ENCODE assay signal across 21 cellular contexts in the genomic region with DNA sequence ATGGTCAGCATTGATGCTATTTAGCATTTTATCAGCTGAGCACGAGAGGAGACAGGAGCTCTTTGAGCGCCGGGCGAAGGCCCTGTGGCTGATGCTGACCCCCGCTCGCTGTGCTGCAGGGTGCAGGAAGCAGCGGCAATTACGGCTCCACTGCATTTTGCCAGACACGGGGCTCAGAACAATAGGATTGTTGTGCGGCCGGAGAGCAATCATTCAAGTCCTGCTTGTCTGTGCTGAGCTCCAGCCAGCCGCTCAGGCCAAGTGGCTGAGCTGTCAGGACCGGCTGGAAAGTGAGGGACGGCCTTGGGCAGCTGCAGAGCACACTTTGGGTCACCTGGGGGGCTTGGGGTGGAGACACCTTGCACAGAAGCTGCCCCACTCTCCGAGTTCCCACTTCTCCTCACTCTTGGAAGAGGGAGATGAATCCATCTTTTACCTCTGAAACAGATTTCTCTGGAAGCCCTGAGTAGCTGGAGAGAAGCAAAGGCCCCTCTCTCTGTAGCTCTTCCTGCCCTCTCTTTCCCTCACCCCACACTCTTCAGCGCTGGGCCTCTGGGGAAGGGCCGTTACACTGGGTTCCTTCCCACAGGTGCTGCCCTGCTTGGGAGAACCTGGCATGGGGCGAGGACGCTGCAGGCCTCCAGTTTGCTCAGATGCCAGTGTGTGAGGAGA. TPM values are rescaled to one million over a fixed set of nuclear protein-coding genes. Genes with fewer than 3 reads are reported as not detected.
DNase-seq lines count a peak whose midpoint lies in the region; ATAC-seq, FAIRE-seq and TF ChIP-seq lines count a peak whose summit lies in the region.
"Had no signal": no experiment of that assay in that cellular context is flagged by ENCODE, and none has a peak within 500 bp of the region (broad histone marks: within the 10 kb centered on the region; RNA-seq: fewer than 3 reads in every experiment).

No MANE protein-coding gene starts in this region.

- H4K91ac ChIP-seq in trophoblast cell (ENCODE audit: low read depth, low read length): no peak overlapping the region

- TF ChIP-seq EP300 in gastroesophageal sphincter (IDR thresholded peaks at IDR 0.05): no peak

- H3K79me2 ChIP-seq in trophoblast cell (ENCODE audit: control insufficient read depth, insufficient read depth, low read length, poor library complexity): no peaks in the 10 kb centered on the region
- H3K79me2 ChIP-seq: parathyroid adenoma had no signal

- CTCF ChIA-PET in WTC11 (lab: Charles Lee): interaction anchor here (0.6 to 1.8 kb wide), 21 partner anchors 10 to 870 kb away, joined by 3 to 20 read pairs (median 4); a partner anchor contains a TSS

- H2BK120ac ChIP-seq in trophoblast cell (ENCODE audit: insufficient read depth, low read length, poor library complexity): no peak overlapping the region

- no peak overlapping the region for H3K18ac ChIP-seq in trophoblast cell (ENCODE audit: low read length)

- peaks cover 22% of the 10 kb centered on the region for H3K4me1 Mint-ChIP-seq in WTC11
- peaks cover 3% of the 10 kb centered on the region for H3K4me1 Mint-ChIP-seq in activated naive CD8-positive, alpha-beta T cell treated with anti-CD3 and anti-CD28 coated beads, Interleukin-2, amount 50 U/mL, for 24 hours
- H3K4me1 Mint-ChIP-seq: activated CD4-positive, alpha-beta T cell treated with anti-CD3 and anti-CD28 coated beads, Interleukin-2, amount 10 ng/mL, durations not matched to agents 7 days and 5 days; stimulated activated naive CD8-positive, alpha-beta T cell treated with anti-CD3 and anti-CD28 coated beads, Interleukin-15, amount 100 ng/mL, for 72 hours had no signal

- intact Hi-C loops in left cardiac atrium (cut with DNase I): no loop called here

- peaks cover 5% of the 10 kb centered on the region for H3K9me3 ChIP-seq in trophoblast cell (ENCODE audit: insufficient read depth, low read depth, low read length)
- H3K9me3 ChIP-seq in gastroesophageal sphincter: peaks cover 0 to 36% (median 0%) of the 10 kb centered on the region in 3 donors
- H3K9me3 ChIP-seq: adrenal gland, vagina had no signal

- no peaks in the 10 kb centered on the region for H3K79me1 ChIP-seq in trophoblast cell (ENCODE audit: low read length)

- no peak overlapping the region for H3K23ac ChIP-seq in trophoblast cell (ENCODE audit: low read length)

- H3K4me3 Mint-ChIP-seq in WTC11: no peak overlapping the region
- no peak overlapping the region for H3K4me3 Mint-ChIP-seq in activated naive CD8-positive, alpha-beta T cell treated with anti-CD3 and anti-CD28 coated beads, Interleukin-2, amount 50 U/mL, for 24 hours
- H3K4me3 Mint-ChIP-seq: activated CD4-positive, alpha-beta T cell treated with anti-CD3 and anti-CD28 coated beads, Interleukin-2, amount 10 ng/mL, durations not matched to agents 7 days and 5 days; CD4-positive, alpha-beta T cell; stimulated activated naive CD8-positive, alpha-beta T cell treated with anti-CD3 and anti-CD28 coated beads, Interleukin-15, amount 100 ng/mL, for 72 hours had no signal

- peak; percentile 73 for ATAC-seq in WTC11
- ATAC-seq in gastroesophageal sphincter: no peak
- ATAC-seq in left cardiac atrium: no peak
- ATAC-seq in activated naive CD8-positive, alpha-beta T cell treated with anti-CD3 and anti-CD28 coated beads, Interleukin-2, amount 50 U/mL, for 24 hours: no peak
- ATAC-seq: Right ventricle myocardium inferior; stimulated activated naive CD8-positive, alpha-beta T cell treated with anti-CD3 and anti-CD28 coated beads, Interleukin-15, amount 100 ng/mL, for 72 hours had no signal

- H4K12ac ChIP-seq in trophoblast cell (ENCODE audit: low read depth, low read length): no peak overlapping the region

- no peaks in the 10 kb centered on the region for H3K36me3 ChIP-seq in trophoblast cell (ENCODE audit: control insufficient read depth in 1 of 2, insufficient read depth in 2 of 2, low read length in 2 of 2)
- H3K36me3 ChIP-seq in gastroesophageal sphincter: no peaks in the 10 kb centered on the region
- H3K36me3 ChIP-seq: adrenal gland, vagina had no signal

- peak overlapping the region; percentile 8 for H3K4me2 ChIP-seq in trophoblast cell (ENCODE audit: low read length)

- no peak overlapping the region for H2BK5ac ChIP-seq in trophoblast cell (ENCODE audit: low read depth, low read length, poor library complexity)

- POLR2A ChIA-PET in WTC11 (lab: Charles Lee): interaction anchor here (1.2 to 1.3 kb wide), 2 partner anchors 15 to 18 kb away, joined by 3 read pairs; a partner anchor contains a TSS

- peaks cover 26% of the 10 kb centered on the region for H3K27me3 Mint-ChIP-seq in WTC11 (ENCODE audit: low read depth)
- H3K27me3 Mint-ChIP-seq in activated naive CD8-positive, alpha-beta T cell treated with anti-CD3 and anti-CD28 coated beads, Interleukin-2, amount 50 U/mL, for 24 hours: peaks cover 10% of the 10 kb centered on the region
- H3K27me3 Mint-ChIP-seq: activated CD4-positive, alpha-beta T cell treated with anti-CD3 and anti-CD28 coated beads, Interleukin-2, amount 10 ng/mL, durations not matched to agents 7 days and 5 days had no signal

- peaks cover 43% of the 10 kb centered on the region for H3K36me3 Mint-ChIP-seq in WTC11
- H3K36me3 Mint-ChIP-seq in activated naive CD8-positive, alpha-beta T cell treated with anti-CD3 and anti-CD28 coated beads, Interleukin-2, amount 50 U/mL, for 24 hours (ENCODE audit: low read depth): peaks cover 10% of the 10 kb centered on the region

- H3K27ac Mint-ChIP-seq in WTC11: no peak overlapping the region; the same call in 1 of the 2 replicates
- H3K27ac Mint-ChIP-seq in activated naive CD8-positive, alpha-beta T cell treated with anti-CD3 and anti-CD28 coated beads, Interleukin-2, amount 50 U/mL, for 24 hours: no peak overlapping the region
- H3K27ac Mint-ChIP-seq: activated CD4-positive, alpha-beta T cell treated with anti-CD3 and anti-CD28 coated beads, Interleukin-2, amount 10 ng/mL, durations not matched to agents 7 days and 5 days; CD4-positive, alpha-beta T cell; stimulated activated naive CD8-positive, alpha-beta T cell treated with anti-CD3 and anti-CD28 coated beads, Interleukin-15, amount 100 ng/mL, for 72 hours had no signal

- H3K4me1 ChIP-seq in trophoblast cell (ENCODE audit: control insufficient read depth in 1 of 2, insufficient read depth in 2 of 2, low read length in 2 of 2) (peaks cover 2 to 8% of the 10 kb centered on the region in 2 experiments), gastroesophageal sphincter (no peaks in the 10 kb centered on the region)
- H3K4me1 ChIP-seq: adrenal gland, parathyroid adenoma, vagina had no signal

- no peak overlapping the region for H3K4ac ChIP-seq in trophoblast cell (ENCODE audit: low read depth, low read length)

- H3K9me3 Mint-ChIP-seq in WTC11: peaks cover 54% of the 10 kb centered on the region
- peaks cover 24% of the 10 kb centered on the region for H3K9me3 Mint-ChIP-seq in activated naive CD8-positive, alpha-beta T cell treated with anti-CD3 and anti-CD28 coated beads, Interleukin-2, amount 50 U/mL, for 24 hours

- TF ChIP-seq CTCF in WTC11 (IDR thresholded peaks at IDR 0.05): no peak
- TF ChIP-seq CTCF in gastroesophageal sphincter (IDR thresholded peaks at IDR 0.05): no peak

- no peak overlapping the region for H2AK5ac ChIP-seq in trophoblast cell (ENCODE audit: low read length)

- FAIRE-seq in RCC 7860 (lab: Jason Lieb, UNC): no peak

- H3K27ac ChIP-seq in trophoblast cell (ENCODE audit: low read depth, low read length): no peak overlapping the region
- H3K27ac ChIP-seq in gastroesophageal sphincter: no peak overlapping the region
- H3K27ac ChIP-seq: adrenal gland, parathyroid adenoma, skin epidermis, vagina had no signal

- no peak overlapping the region for H3K14ac ChIP-seq in trophoblast cell (ENCODE audit: low read length)

- no CpG with 5 or more reads among the region's 19 CpGs for WGBS in trophoblast cell (ENCODE audit: extremely low coverage, insufficient coverage, insufficient read length)
- WGBS in gastroesophageal sphincter (ENCODE audit: low coverage in 1 of 2), 2 donors: 17 to 23% methylated on average over 1 to 5 of the region's 19 CpGs

- no peak overlapping the region for H2AFZ ChIP-seq in trophoblast cell (ENCODE audit: insufficient read depth, low read length, poor library complexity)
- H2AFZ ChIP-seq: parathyroid adenoma had no signal

- TF ChIP-seq POLR2A in gastroesophageal sphincter (IDR thresholded peaks at IDR 0.05): no peak

- no peak overlapping the region for H4K8ac ChIP-seq in trophoblast cell (ENCODE audit: low read depth, low read length)

- no peak overlapping the region for H3K9ac ChIP-seq in trophoblast cell (ENCODE audit: low read length)
- H3K9ac ChIP-seq: parathyroid adenoma had no signal

- peak in 13 of 14 donors; percentile 1 to 74 (median 48) for DNase-seq in C1 segment of cervical spinal cord (lab: John Stamatoyannopoulos, UW)
- peak; percentile 36 for DNase-seq in WTC11 (ENCODE audit: low spot score)
- peak; percentile 69 to 79 for DNase-seq in hippocampal formation (lab: John Stamatoyannopoulos, UW)
- no peak for DNase-seq in trophoblast cell
- no peak for DNase-seq in left cardiac atrium
- no peak for DNase-seq in activated naive CD8-positive, alpha-beta T cell treated with anti-CD3 and anti-CD28 coated beads, Interleukin-2, amount 50 U/mL, for 24 hours
- DNase-seq in RCC 7860 (ENCODE audit: low spot score): no peak
- DNase-seq: activated CD8-positive, alpha-beta memory T cell treated with anti-CD3 and anti-CD28 coated beads, Interleukin-2, amount 50 U/mL, for 4 hours; activated gamma-delta T cell; adrenal gland; NCI-H1930; NCI-H446 had no signal

- H3K27me3 ChIP-seq in trophoblast cell (ENCODE audit: insufficient read depth, low read length) (no peaks in the 10 kb centered on the region), gastroesophageal sphincter (peaks cover 30% of the 10 kb centered on the region)
- H3K27me3 ChIP-seq: vagina had no signal

- no peak overlapping the region for H3K4me3 ChIP-seq in trophoblast cell (ENCODE audit: low read depth, low read length)
- H3K4me3 ChIP-seq in gastroesophageal sphincter: no peak overlapping the region
- H3K4me3 ChIP-seq: adrenal gland, skin epidermis, vagina had no signal

- no peak overlapping the region for H2BK12ac ChIP-seq in trophoblast cell (ENCODE audit: low read length)

TF ChIP-seq in WTC11, 78 proteins besides CTCF, POLR2A, EP300 and RAD21 (continues in another document):
- TF ChIP-seq GRHL2 (CRISPR knock-in tag; IDR thresholded peaks at IDR 0.05; ENCODE audit: insufficient replicate concordance, severe bottlenecking) (no peak), GABPB1 (CRISPR knock-in tag; IDR thresholded peaks at IDR 0.05) (no peak)

RNA-seq across cellular contexts. Expression of a gene that starts 17.3 kb away (rescaled TPM):
- total RNA-seq in WTC11 (2021) (3.3 to 4.9 TPM (median 3.7 TPM) in 3 replicates), gastroesophageal sphincter (1 to 10 TPM; 1.3 to 5.4 (median 1.8) TPM), left cardiac atrium (under 1 TPM in 1 of 2 donors, not detected in 1; 0.27 TPM)
- 0.15 and 0.21 TPM in 2 replicates for polyA plus RNA-seq in trophoblast cell (2013)
- total RNA-seq: cardiac septum had no signal

Comparison
In these comparisons a context has a peak if more than half of its experiments do, and no peak if none do; other contexts are left out.
1. DNase-seq: peak in C1 segment of cervical spinal cord (13 of 14), WTC11 (single experiment) and hippocampal formation (2 of 2); none in trophoblast cell (0 of 2), left cardiac atrium (single experiment), activated naive CD8-positive, alpha-beta T cell treated with anti-CD3 and anti-CD28 coated beads, Interleukin-2, amount 50 U/mL, for 24 hours (single experiment) and RCC 7860 (single experiment).